ENCODE assay signal across 16 cellular contexts in the genomic region with DNA sequence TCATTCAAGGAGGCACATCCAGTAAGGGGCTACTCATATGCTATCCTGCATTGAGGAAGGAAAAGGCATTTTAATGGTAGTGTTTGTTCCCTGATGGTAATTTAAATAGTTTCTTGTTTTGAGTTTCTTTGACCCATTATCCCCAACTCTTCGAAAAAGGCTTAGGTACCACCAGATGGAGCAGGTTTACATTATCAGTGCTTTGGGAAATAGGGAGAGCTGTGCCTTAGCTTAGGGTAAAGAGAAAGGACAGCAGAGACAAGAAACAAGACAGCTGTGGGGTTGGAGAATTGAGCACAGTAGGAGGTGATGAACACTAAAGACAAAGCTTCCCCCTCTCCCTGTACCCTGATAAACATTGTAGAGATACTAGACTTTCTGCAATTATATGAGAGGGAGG. TPM values are rescaled to one million over a fixed set of nuclear protein-coding genes. Genes with fewer than 3 reads are reported as not detected.
DNase-seq lines count a peak whose midpoint lies in the region; ATAC-seq and TF ChIP-seq lines count a peak whose summit lies in the region.
"Had no signal": no experiment of that assay in that cellular context is flagged by ENCODE, and none has a peak within 500 bp of the region (broad histone marks: within the 10 kb centered on the region; RNA-seq: fewer than 3 reads in every experiment).

No MANE protein-coding gene starts in this region.

- no peaks in the 10 kb centered on the region for H3K36me3 ChIP-seq in stomach
- H3K36me3 ChIP-seq: BLaER1 had no signal

- H3K27me3 Mint-ChIP-seq in activated naive CD4-positive, alpha-beta T cell treated with anti-CD3 and anti-CD28 coated beads, Interleukin-2, amount 50 U/mL, for 24 hours = no peaks in the 10 kb centered on the region
- no peaks in the 10 kb centered on the region for H3K27me3 Mint-ChIP-seq in activated naive CD4-positive, alpha-beta T cell treated with anti-CD3 and anti-CD28 coated beads, Interleukin-2, amount 10 ng/mL, durations not matched to agents 7 days and 5 days
- H3K27me3 Mint-ChIP-seq: CD8-positive, alpha-beta memory T cell had no signal

- WGBS in stomach, 5 donors = 69 to 81% (median 78%) methylated on average over 1 of the region's 1 CpG

- ATAC-seq in GM18520 (IDR thresholded peaks at IDR 0.05; ENCODE audit: unreplicated experiment) (no peak), GM19452 (IDR thresholded peaks at IDR 0.05; ENCODE audit: unreplicated experiment) (no peak)
- ATAC-seq: HepG2 had no signal

- TF ChIP-seq POLR2A in stomach (IDR thresholded peaks at IDR 0.05) = no peak

- no peak overlapping the region for H3K27ac ChIP-seq in stomach
- H3K27ac ChIP-seq: 22Rv1, BLaER1 had no signal

- no peak overlapping the region for H3K4me3 Mint-ChIP-seq in activated naive CD4-positive, alpha-beta T cell treated with anti-CD3 and anti-CD28 coated beads, Interleukin-2, amount 50 U/mL, for 24 hours
- no peak overlapping the region for H3K4me3 Mint-ChIP-seq in activated naive CD4-positive, alpha-beta T cell treated with anti-CD3 and anti-CD28 coated beads, Interleukin-2, amount 10 ng/mL, durations not matched to agents 7 days and 5 days
- H3K4me3 Mint-ChIP-seq: CD8-positive, alpha-beta memory T cell had no signal

- no peak for TF ChIP-seq EP300 in stomach (IDR thresholded peaks at IDR 0.05)

- in situ Hi-C loops in astrocyte of the spinal cord (cut with HindIII; ENCODE audit: low sequenced_read_pairs) = no loop called here

- CTCF ChIA-PET in activated naive CD4-positive, alpha-beta T cell treated with anti-CD3 and anti-CD28 coated beads, Interleukin-2, amount 10 ng/mL, durations not matched to agents 7 days and 5 days (lab: Charles Lee) = interaction anchor here (1.3 to 8.7 kb wide), 2 partner anchors 120 to 135 kb away, joined by 3 to 90 read pairs; no protein-coding TSS in a partner anchor

- H3K9me3 ChIP-seq in stomach = no peaks in the 10 kb centered on the region
- H3K9me3 ChIP-seq: BLaER1, Caco-2 had no signal

- intact Hi-C loops in stomach (cut with DNase I; ENCODE audit: low total_unique reads) = no loop called here

- no peak overlapping the region for H3K4me3 ChIP-seq in astrocyte of the spinal cord (ENCODE audit: low read depth, low read length)
- no peak overlapping the region for H3K4me3 ChIP-seq in fibroblast of the aortic adventitia (ENCODE audit: low read depth, low read length)
- H3K4me3 ChIP-seq in stomach = no peak overlapping the region
- H3K4me3 ChIP-seq: BLaER1 had no signal

- peaks cover 0 to 7% (median 0%) of the 10 kb centered on the region in 4 donors for H3K4me1 ChIP-seq in stomach
- H3K4me1 ChIP-seq: Caco-2 had no signal

- no peak for DNase-seq in activated naive CD4-positive, alpha-beta T cell treated with anti-CD3 and anti-CD28 coated beads, Interleukin-2, amount 10 ng/mL, durations not matched to agents 7 days and 5 days
- DNase-seq in astrocyte of the spinal cord (ENCODE audit: low read depth, low spot score) = no peak
- peak; percentile 3 for DNase-seq in fibroblast of the aortic adventitia (ENCODE audit: low read depth)
- no peak for DNase-seq in stomach
- no peak for DNase-seq in NCI-H510A treated with DMSO at 0.1 percent for 48 hours (lab: John Stamatoyannopoulos, UW)
- DNase-seq: AML-193; Caco-2; CD8-positive, alpha-beta memory T cell; GF-D8; H7 had no signal

- no peaks in the 10 kb centered on the region for H3K27me3 ChIP-seq in stomach
- H3K27me3 ChIP-seq: BLaER1 had no signal

- H3K36me3 Mint-ChIP-seq in activated naive CD4-positive, alpha-beta T cell treated with anti-CD3 and anti-CD28 coated beads, Interleukin-2, amount 50 U/mL, for 24 hours = no peaks in the 10 kb centered on the region
- H3K36me3 Mint-ChIP-seq in activated naive CD4-positive, alpha-beta T cell treated with anti-CD3 and anti-CD28 coated beads, Interleukin-2, amount 10 ng/mL, durations not matched to agents 7 days and 5 days = no peaks in the 10 kb centered on the region
- H3K36me3 Mint-ChIP-seq: CD8-positive, alpha-beta memory T cell had no signal

- no peaks in the 10 kb centered on the region for H3K9me3 Mint-ChIP-seq in activated naive CD4-positive, alpha-beta T cell treated with anti-CD3 and anti-CD28 coated beads, Interleukin-2, amount 50 U/mL, for 24 hours
- H3K9me3 Mint-ChIP-seq in activated naive CD4-positive, alpha-beta T cell treated with anti-CD3 and anti-CD28 coated beads, Interleukin-2, amount 10 ng/mL, durations not matched to agents 7 days and 5 days = no peaks in the 10 kb centered on the region
- H3K9me3 Mint-ChIP-seq: CD8-positive, alpha-beta memory T cell had no signal

- TF ChIP-seq CTCF in astrocyte of the spinal cord (IDR thresholded peaks at IDR 0.05; ENCODE audit: low read depth, low read length) = peak; percentile 5
- TF ChIP-seq CTCF in fibroblast of the aortic adventitia (IDR thresholded peaks at IDR 0.05; ENCODE audit: insufficient read depth, low read length) = no peak
- TF ChIP-seq CTCF in stomach (IDR thresholded peaks at IDR 0.05) = no peak

- peak overlapping the region; percentile 43 for H3K27ac Mint-ChIP-seq in activated naive CD4-positive, alpha-beta T cell treated with anti-CD3 and anti-CD28 coated beads, Interleukin-2, amount 50 U/mL, for 24 hours
- no peak overlapping the region for H3K27ac Mint-ChIP-seq in activated naive CD4-positive, alpha-beta T cell treated with anti-CD3 and anti-CD28 coated beads, Interleukin-2, amount 10 ng/mL, durations not matched to agents 7 days and 5 days

- peaks cover 19% of the 10 kb centered on the region for H3K4me1 Mint-ChIP-seq in activated naive CD4-positive, alpha-beta T cell treated with anti-CD3 and anti-CD28 coated beads, Interleukin-2, amount 50 U/mL, for 24 hours
- H3K4me1 Mint-ChIP-seq in activated naive CD4-positive, alpha-beta T cell treated with anti-CD3 and anti-CD28 coated beads, Interleukin-2, amount 10 ng/mL, durations not matched to agents 7 days and 5 days = peaks cover 2% of the 10 kb centered on the region

RNA-seq across cellular contexts. Expression of gene HELB, which starts 29.1 kb away (rescaled TPM):
- total RNA-seq in fibroblast of the aortic adventitia (ENCODE audit: low replicate concordance) = 3.0 and 3.7 TPM in 2 replicates
- total RNA-seq in stomach = 10 to 100 TPM in 1 of 5 donors, 1 to 10 TPM in 2, under 1 TPM in 2; 0.58 to 10.1 (median 3.6) TPM
- under 1 TPM; 0.31 to 0.50 (median 0.46) TPM for polyA plus RNA-seq in stomach
